Comparison of ENCODE assay signal across 12 cellular contexts in genomic region chr5:28779161-28779754, GRCh38.
DNase-seq lines count a peak whose midpoint lies in the region; ATAC-seq and TF ChIP-seq lines count a peak whose summit lies in the region.
"Had no signal": no experiment of that assay in that cellular context is flagged by ENCODE, and none has a peak within 500 bp of the region (broad histone marks: within the 10 kb centered on the region; RNA-seq: fewer than 3 reads in every experiment).

No MANE protein-coding gene starts in this region.

- H3K36me3 ChIP-seq in cardiac muscle cell = no peaks in the 10 kb centered on the region
- H3K36me3 ChIP-seq: left lung, prostate gland had no signal

- H3K4me3 ChIP-seq in cardiac muscle cell = no peak overlapping the region
- H3K4me3 ChIP-seq in coronary artery = no peak overlapping the region
- H3K4me3 ChIP-seq: left lung, prostate gland had no signal

- in situ Hi-C loops in T47D (cut with HindIII; ENCODE audit: low pct_unique_long_range_greater_than_20kb, low sequenced_read_pairs) = no loop called here

- ATAC-seq in Right ventricle myocardium superior (ENCODE audit: poor library complexity) = no peak
- no peak for ATAC-seq in HG02798 (IDR thresholded peaks at IDR 0.05; ENCODE audit: poor library complexity, unreplicated experiment)
- ATAC-seq in GM19351 (IDR thresholded peaks at IDR 0.05; ENCODE audit: unreplicated experiment) = no peak
- ATAC-seq: left lung had no signal

- H3K4me1 ChIP-seq in cardiac muscle cell (ENCODE audit: low read depth) = no peaks in the 10 kb centered on the region
- H3K4me1 ChIP-seq: left lung, prostate gland had no signal

- TF ChIP-seq CTCF in cardiac muscle cell (IDR thresholded peaks at IDR 0.05; ENCODE audit: low read depth, low read length) (no peak), coronary artery (IDR thresholded peaks at IDR 0.05) (no peak)

- no peaks in the 10 kb centered on the region for H3K27me3 ChIP-seq in cardiac muscle cell
- H3K27me3 ChIP-seq: left lung had no signal

- intact Hi-C loops in Right ventricle myocardium superior (cut with DNase I) = no loop called here

- H3K9me3 ChIP-seq in cardiac muscle cell (ENCODE audit: low read depth) = no peaks in the 10 kb centered on the region
- H3K9me3 ChIP-seq: left lung, prostate gland had no signal

- peak; percentile 0 to 31 for DNase-seq in cardiac muscle cell (ENCODE audit: low read depth in 1 of 2, low spot score in 1 of 2)
- no peak for DNase-seq in Right ventricle myocardium superior
- DNase-seq in NCI-H748 treated with DMSO at 0.1 percent for 48 hours (lab: John Stamatoyannopoulos, UW) = peak; percentile 88
- peak; percentile 5 to 66 for DNase-seq in T47D (ENCODE audit: low read depth in 1 of 2, low spot score in 1 of 2)
- no peak for DNase-seq in stimulated activated CD4-positive, alpha-beta T cell treated with anti-CD3 and anti-CD28 coated beads, Interleukin-4, amount 100 ng/mL, for 4 hours
- DNase-seq in coronary artery (ENCODE audit: low spot score) = no peak
- DNase-seq: activated CD4-positive, alpha-beta memory T cell treated with anti-CD3 and anti-CD28 coated beads, Interleukin-2, amount 10 ng/mL, durations not matched to agents 7 days and 5 days; AML-193; left lung had no signal

- H3K27ac ChIP-seq in cardiac muscle cell = no peak overlapping the region
- H3K27ac ChIP-seq in coronary artery = no peak overlapping the region
- H3K27ac ChIP-seq: left lung, prostate gland had no signal

Comparison
In these comparisons a context has a peak if more than half of its experiments do, and no peak if none do; other contexts are left out.
1. DNase-seq: peak in cardiac muscle cell (2 of 2), NCI-H748 treated with DMSO at 0.1 percent for 48 hours (single experiment) and T47D (2 of 2); none in Right ventricle myocardium superior (single experiment), stimulated activated CD4-positive, alpha-beta T cell treated with anti-CD3 and anti-CD28 coated beads, Interleukin-4, amount 100 ng/mL, for 4 hours (0 of 2) and coronary artery (single experiment).